In the genomic region with DNA sequence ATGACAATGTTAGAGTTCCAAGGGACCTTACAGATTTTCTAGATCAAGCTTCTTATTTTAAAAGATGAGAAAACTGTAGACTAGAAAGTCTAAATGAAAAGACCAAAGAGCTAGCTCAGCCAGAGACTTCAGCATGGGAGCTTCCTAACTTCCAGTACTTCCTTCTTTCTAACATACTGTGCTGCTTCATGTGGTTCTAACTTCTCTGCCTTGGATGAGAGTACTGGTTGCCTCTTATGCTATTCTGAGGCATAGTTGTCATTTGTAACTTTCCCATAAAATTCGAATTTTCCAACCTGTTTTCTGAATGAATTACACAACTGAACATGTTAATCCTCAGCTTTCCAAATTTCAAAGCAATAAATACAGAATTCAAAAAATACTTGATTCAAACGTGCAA, we compare ENCODE assay signal across 9 cellular contexts. TPM values are rescaled to one million over a fixed set of nuclear protein-coding genes. Genes with fewer than 3 reads are reported as not detected.
A peak's percentile ranks its signal among the peaks of the same experiment; 100 is the strongest.
DNase-seq lines count a peak whose midpoint lies in the region; ATAC-seq, FAIRE-seq and TF ChIP-seq lines count a peak whose summit lies in the region.
"Had no signal": no experiment of that assay in that cellular context is flagged by ENCODE, and none has a peak within 500 bp of the region (broad histone marks: within the 10 kb centered on the region; RNA-seq: fewer than 3 reads in every experiment).

No MANE protein-coding gene starts in this region.

- H3K4me1 ChIP-seq in ACC112 (ENCODE audit: control insufficient read depth, insufficient read depth, low read length, unreplicated experiment) (peaks cover 33% of the 10 kb centered on the region), HCT116 (ENCODE audit: control insufficient read depth in 1 of 2, insufficient read depth in 2 of 2, low read length in 2 of 2) (peaks cover 6 to 14% of the 10 kb centered on the region in 2 experiments), keratinocyte (ENCODE audit: control insufficient read depth, extremely low read depth, insufficient read depth, low read length) (peaks cover 16% of the 10 kb centered on the region)

- no peaks in the 10 kb centered on the region for H3K9me1 ChIP-seq in keratinocyte (ENCODE audit: control insufficient read depth, extremely low read depth, insufficient read depth, low read length)

- no TSS peak for BruUV-seq in HCT116 (replicated peaks; lab: Mats Ljungman, UMichigan)

- H3K4me3 ChIP-seq in ACC112 (ENCODE audit: low read depth, low read length) (peak overlapping the region; percentile 89), HCT116 (replicated peaks in 1 of 2; ENCODE audit: low read depth in 1 of 2, low read length in 2 of 2) (no peak overlapping the region), keratinocyte (ENCODE audit: control insufficient read depth in 2 of 3, extremely low read depth in 1 of 3, insufficient read depth in 2 of 3, low read depth in 1 of 3, low read length in 3 of 3) (peak overlapping the region in 2 of 3 experiments; percentile 97 to 99)

- dilution Hi-C loops in keratinocyte (cut with MboI; ENCODE audit: extremely low pct_ligation_motif_present, low sequenced_read_pairs): no loop called here

- H3K79me2 ChIP-seq in ACC112 (ENCODE audit: control insufficient read depth, insufficient read depth, low read length, unreplicated experiment) (peaks cover 72% of the 10 kb centered on the region), HCT116 (ENCODE audit: insufficient read depth, low read length) (peaks cover 74% of the 10 kb centered on the region), keratinocyte (ENCODE audit: control insufficient read depth, insufficient read depth, low read length) (peaks cover 62% of the 10 kb centered on the region)

- H3K36me3 ChIP-seq in ACC112 (ENCODE audit: insufficient read depth, low read length) (no peaks in the 10 kb centered on the region), HCT116 (ENCODE audit: control insufficient read depth in 1 of 2, insufficient read depth in 2 of 2, low read length in 2 of 2) (no peaks in the 10 kb centered on the region; a peak in 1 of 4 replicates), keratinocyte (ENCODE audit: control insufficient read depth in 2 of 2, extremely low read depth in 1 of 2, insufficient read depth in 2 of 2, low read length in 2 of 2) (no peaks in the 10 kb centered on the region)

- TF ChIP-seq CTCF in HCT116 (IDR thresholded peaks at IDR 0.05 in 2 of 3, conservative IDR thresholded peaks at IDR 0.05 in 1 of 3; ENCODE audit: borderline replicate concordance in 1 of 3, insufficient read depth in 1 of 3, low read depth in 2 of 3, low read length in 2 of 3) (no peak), keratinocyte (optimal IDR thresholded peaks at IDR 0.05 in 1 of 3, IDR thresholded peaks at IDR 0.05 in 1 of 3, conservative IDR thresholded peaks at IDR 0.05 in 1 of 3; ENCODE audit: extremely low read depth in 1 of 3, insufficient read depth in 2 of 3, low read length in 3 of 3) (no peak), D721Med (IDR thresholded peaks at IDR 0.05; ENCODE audit: insufficient read depth, missing control alignments) (no peak)

- H3K9me2 ChIP-seq in HCT116 (ENCODE audit: insufficient read depth): no peaks in the 10 kb centered on the region

- TF ChIP-seq POLR2A in HCT116 (IDR thresholded peaks at IDR 0.05; ENCODE audit: borderline replicate concordance, extremely low read depth, insufficient read depth, insufficient read length): no peak

- POLR2A ChIA-PET in HCT116 (lab: Charles Lee): no interaction called here
- POLR2A ChIA-PET in HEK293T (lab: Yijun Ruan, JAX): interaction anchor here (1.1 kb wide), 1 partner anchor 133 kb away, joined by 3 read pairs; a partner anchor contains a TSS

- H3K4me3 Mint-ChIP-seq in activated T-helper 1 cell treated with anti-CD3 and anti-CD28 coated beads, Interleukin-12 subunit alpha, Interleukin-12 subunit beta, Interleukin-2, Interleukin-4 antibody, amounts not matched to agents 30 ng/mL and 10 ng/mL and 1 ng/mL, durations not matched to agents 14 hours and 24 hours and 36 hours: peak overlapping the region; percentile 67

- peak overlapping the region; percentile 8; the same call in 1 of the 2 replicates for H3K27ac ChIP-seq in ACC112 (ENCODE audit: low read depth, low read length)
- H3K27ac ChIP-seq in HCT116 (ENCODE audit: low read depth, low read length): no peak overlapping the region
- no peak overlapping the region for H3K27ac ChIP-seq in keratinocyte (ENCODE audit: control insufficient read depth, insufficient read depth, low read length)

- H4K20me1 ChIP-seq in HCT116 (ENCODE audit: insufficient read depth): no peaks in the 10 kb centered on the region
- no peaks in the 10 kb centered on the region for H4K20me1 ChIP-seq in keratinocyte (ENCODE audit: control insufficient read depth, extremely low read depth, insufficient read depth, low read length)

- TF ChIP-seq RAD21 in HCT116 (IDR thresholded peaks at IDR 0.05; ENCODE audit: low read depth): no peak

- FAIRE-seq in keratinocyte (lab: Jason Lieb, UNC) (no peak), D721Med (lab: Jason Lieb, UNC) (no peak)

- H3K4me1 Mint-ChIP-seq in activated T-helper 1 cell treated with anti-CD3 and anti-CD28 coated beads, Interleukin-12 subunit alpha, Interleukin-12 subunit beta, Interleukin-2, Interleukin-4 antibody, amounts not matched to agents 30 ng/mL and 10 ng/mL and 1 ng/mL, durations not matched to agents 14 hours and 24 hours and 36 hours (ENCODE audit: low read depth): peaks cover 31% of the 10 kb centered on the region

- CTCF ChIA-PET in HCT116 (lab: Charles Lee): no interaction called here
- CTCF ChIA-PET in HEK293T (lab: Yijun Ruan, JAX): interaction anchor here (1.3 kb wide), 1 partner anchor 421 kb away, joined by 3 read pairs; a partner anchor contains a TSS

- no peak overlapping the region for H2AFZ ChIP-seq in ACC112 (ENCODE audit: low read length, unreplicated experiment)
- H2AFZ ChIP-seq in HCT116 (ENCODE audit: low read depth, low read length, poor library complexity, severe bottlenecking): no peak overlapping the region
- H2AFZ ChIP-seq in keratinocyte (ENCODE audit: control insufficient read depth, low read length): no peak overlapping the region

- RAD21 ChIA-PET in HCT116 (lab: Charles Lee; ENCODE audit: low non-redundant PET in 1 of 2, low total read pairs in 2 of 2, uncharacterized antibody in 2 of 2, unreplicated experiment in 2 of 2): no interaction called here

- no peaks in the 10 kb centered on the region for H3K9me3 Mint-ChIP-seq in activated T-helper 1 cell treated with anti-CD3 and anti-CD28 coated beads, Interleukin-12 subunit alpha, Interleukin-12 subunit beta, Interleukin-2, Interleukin-4 antibody, amounts not matched to agents 30 ng/mL and 10 ng/mL and 1 ng/mL, durations not matched to agents 14 hours and 24 hours and 36 hours

- peaks cover 3% of the 10 kb centered on the region for H3K27me3 Mint-ChIP-seq in activated T-helper 1 cell treated with anti-CD3 and anti-CD28 coated beads, Interleukin-12 subunit alpha, Interleukin-12 subunit beta, Interleukin-2, Interleukin-4 antibody, amounts not matched to agents 30 ng/mL and 10 ng/mL and 1 ng/mL, durations not matched to agents 14 hours and 24 hours and 36 hours (ENCODE audit: insufficient read depth)

- H3K27me3 ChIP-seq in ACC112 (ENCODE audit: insufficient read depth, low read length) (no peaks in the 10 kb centered on the region), HCT116 (ENCODE audit: insufficient read depth, low read length) (no peaks in the 10 kb centered on the region), keratinocyte (ENCODE audit: control insufficient read depth, extremely low read depth, insufficient read depth, low read length) (no peaks in the 10 kb centered on the region)

- no peak for ATAC-seq in HCT116

- peak overlapping the region; percentile 88; the same call in 1 of the 2 replicates for H3K4me2 ChIP-seq in HCT116 (ENCODE audit: low read length)
- H3K4me2 ChIP-seq in keratinocyte (ENCODE audit: control insufficient read depth, extremely low read depth, insufficient read depth, low read depth, low read length): peak overlapping the region; percentile 84

- H3K9me3 ChIP-seq in HCT116 (ENCODE audit: control insufficient read depth in 1 of 2, insufficient read depth in 1 of 2, low read depth in 1 of 2, low read length in 2 of 2) (no peaks in the 10 kb centered on the region), keratinocyte (ENCODE audit: control insufficient read depth, low read depth, low read length) (no peaks in the 10 kb centered on the region)

- no peak overlapping the region for H3K27ac Mint-ChIP-seq in activated T-helper 1 cell treated with anti-CD3 and anti-CD28 coated beads, Interleukin-12 subunit alpha, Interleukin-12 subunit beta, Interleukin-2, Interleukin-4 antibody, amounts not matched to agents 30 ng/mL and 10 ng/mL and 1 ng/mL, durations not matched to agents 14 hours and 24 hours and 36 hours

- no peak overlapping the region for H3K9ac ChIP-seq in HCT116 (ENCODE audit: low read length)
- no peak overlapping the region for H3K9ac ChIP-seq in keratinocyte (ENCODE audit: control insufficient read depth, extremely low read depth, insufficient read depth, low read length)

- DNase-seq in HCT116 (ENCODE audit: low read depth, low spot score) (no peak), keratinocyte (ENCODE audit: low read depth, low spot score) (no peak), GM19240 (ENCODE audit: insufficient read length, low spot score) (no peak), D721Med (ENCODE audit: insufficient read length, low spot score) (no peak), HEK293T (ENCODE audit: extremely low spot score) (no peak)
- no peak for DNase-seq in activated T-helper 1 cell treated with anti-CD3 and anti-CD28 coated beads, Interleukin-12 subunit alpha, Interleukin-12 subunit beta, Interleukin-2, Interleukin-4 antibody, amounts not matched to agents 30 ng/mL and 10 ng/mL and 1 ng/mL, durations not matched to agents 14 hours and 24 hours and 36 hours (ENCODE audit: low spot score)
- DNase-seq in activated effector memory CD4-positive, alpha-beta T cell treated with Interleukin-2 at 50 U/mL for 16 hours: no peak
- DNase-seq: T-helper 9 cell had no signal

- intact Hi-C loops in HCT116 (cut with micrococcal nuclease): loop anchor here (5.0 to 10.0 kb wide), 2 partner anchors 470 to 767 kb away; a partner anchor contains a TSS
- intact Hi-C loops in activated T-helper 1 cell treated with anti-CD3 and anti-CD28 coated beads, Interleukin-12 subunit alpha, Interleukin-12 subunit beta, Interleukin-2, Interleukin-4 antibody, amounts not matched to agents 30 ng/mL and 10 ng/mL and 1 ng/mL, durations not matched to agents 14 hours and 24 hours and 36 hours (cut with micrococcal nuclease): loop anchor here (5.0 to 10.0 kb wide), 4 partner anchors 45 to 837 kb away; a partner anchor contains a TSS

- peaks cover 7% of the 10 kb centered on the region for H3K36me3 Mint-ChIP-seq in activated T-helper 1 cell treated with anti-CD3 and anti-CD28 coated beads, Interleukin-12 subunit alpha, Interleukin-12 subunit beta, Interleukin-2, Interleukin-4 antibody, amounts not matched to agents 30 ng/mL and 10 ng/mL and 1 ng/mL, durations not matched to agents 14 hours and 24 hours and 36 hours (ENCODE audit: low read depth)

RNA-seq across cellular contexts. Expression of a gene that starts 1.8 kb away (rescaled TPM):
- total RNA-seq in HCT116 (2021; ENCODE audit: unreplicated experiment): 29.1 TPM
- 6.9 and 10.5 TPM in 2 replicates for polyA plus RNA-seq in HCT116 (2012)
- 41.3 and 41.7 TPM in 2 replicates for total RNA-seq in activated T-helper 1 cell treated with anti-CD3 and anti-CD28 coated beads, Interleukin-12 subunit alpha, Interleukin-12 subunit beta, Interleukin-2, Interleukin-4 antibody, amounts not matched to agents 30 ng/mL and 10 ng/mL and 1 ng/mL, durations not matched to agents 14 hours and 24 hours and 36 hours
- 14.7 to 27.0 TPM (median 24.7 TPM) in 3 replicates for polyA plus RNA-seq in keratinocyte
- polyA plus RNA-seq in keratinocyte (2011; ENCODE audit: low read depth): 11.3 TPM
- 16.7 and 31.1 TPM in 2 replicates for polyA plus RNA-seq in keratinocyte (2011; cell fraction: cytosol; rRNA removed)
- 13.5 and 14.6 TPM in 2 replicates for polyA plus RNA-seq in keratinocyte (2011; cell fraction: nucleus; rRNA removed)
- polyA plus RNA-seq in keratinocyte (2012; ENCODE audit: low replicate concordance): 9.4 and 25.2 TPM in 2 replicates
- polyA minus RNA-seq in keratinocyte: 7.5 to 52.4 TPM (median 24.7 TPM) in 3 replicates
- polyA minus RNA-seq in keratinocyte (2011; cell fraction: cytosol; rRNA and poly(A)+ RNA removed): 63.7 TPM
- polyA minus RNA-seq in keratinocyte (2011; cell fraction: nucleus; rRNA and poly(A)+ RNA removed): 15.8 and 27.8 TPM in 2 replicates

Comparison
In these comparisons a context has a peak if more than half of its experiments do, and no peak if none do; other contexts are left out.
1. H3K4me3 ChIP-seq: peak in ACC112 (single experiment) and keratinocyte (2 of 3); none in HCT116 (0 of 2).